1 cellular context compared by ENCODE assay signal in the genomic region with DNA sequence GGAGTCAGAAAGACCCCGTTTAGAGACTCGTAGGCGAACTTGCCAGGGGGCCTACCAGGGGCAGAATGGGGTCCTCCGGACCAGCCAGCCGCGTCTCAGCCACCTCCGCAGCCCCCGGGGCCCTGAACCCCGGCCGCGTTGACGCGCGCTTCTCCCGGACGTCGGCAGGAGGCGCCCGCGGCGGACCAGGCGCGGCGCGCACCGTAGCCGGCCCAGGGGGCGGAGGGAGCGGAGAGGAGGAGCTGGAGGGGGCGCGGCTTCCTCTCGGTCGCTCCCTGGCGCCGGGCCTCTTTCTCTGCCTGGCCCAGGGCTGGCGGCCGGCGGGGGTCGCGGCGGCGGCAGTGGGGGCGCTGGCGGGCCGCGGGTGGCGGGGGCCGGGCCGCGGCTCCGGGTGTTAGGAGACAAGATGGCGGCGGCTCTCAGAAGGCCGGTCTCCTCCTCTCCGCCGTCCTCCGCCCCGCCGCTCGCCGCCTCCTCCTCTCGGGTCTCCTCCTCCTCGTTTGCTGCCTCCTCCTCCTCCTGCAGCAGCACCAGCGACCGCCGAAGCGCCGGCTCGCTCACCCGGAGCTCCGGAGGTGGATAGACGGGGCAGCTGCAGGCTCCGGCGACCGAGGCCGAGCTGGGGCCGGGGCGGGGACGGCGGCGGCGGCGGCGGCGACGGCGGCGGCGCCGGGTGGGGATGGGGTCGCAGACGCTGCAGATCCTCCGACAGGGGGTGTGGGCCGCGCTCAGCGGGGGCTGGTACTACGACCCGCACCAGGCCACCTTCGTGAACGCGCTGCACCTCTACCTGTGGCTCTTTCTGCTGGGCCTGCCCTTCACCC.
TF ChIP-seq lines count a peak whose summit lies in the region.

A gene (plus strand): TSS at position 288 of the 824 bp plus-strand sequence. CDS start 392 bp downstream, at position 680.

TF ChIP-seq in HepG2, 621 proteins besides CTCF, POLR2A, EP300 and RAD21 (continued from another document and continues in another):
- TF ChIP-seq RORA (CRISPR knock-in tag; IDR thresholded peaks at IDR 0.05) (no peak), ZFP62 (CRISPR knock-in tag; IDR thresholded peaks at IDR 0.05) (no peak), ZNF331 (CRISPR knock-in tag; IDR thresholded peaks at IDR 0.05) (no peak), ZNF557 (CRISPR knock-in tag; IDR thresholded peaks at IDR 0.05) (no peak), SIX4 (CRISPR knock-in tag; IDR thresholded peaks at IDR 0.05) (no peak), ZNF780A (CRISPR knock-in tag; IDR thresholded peaks at IDR 0.05) (no peak), ZNF563 (CRISPR knock-in tag; IDR thresholded peaks at IDR 0.05) (no peak), GTF3A (CRISPR knock-in tag; conservative IDR thresholded peaks at IDR 0.05) (no peak), DNMT1 (CRISPR knock-in tag; IDR thresholded peaks at IDR 0.05) (no peak), POLR2AphosphoS5 (IDR thresholded peaks at IDR 0.05; ENCODE audit: low read depth, low read length) (no peak), NFE2L1 (CRISPR knock-in tag; IDR thresholded peaks at IDR 0.05; ENCODE audit: borderline replicate concordance) (no peak), ZNF333 (CRISPR knock-in tag; IDR thresholded peaks at IDR 0.05; ENCODE audit: borderline replicate concordance) (no peak), ZNF34 (CRISPR knock-in tag; IDR thresholded peaks at IDR 0.05; ENCODE audit: borderline replicate concordance) (no peak), HNRNPH1 (optimal IDR thresholded peaks at IDR 0.05; ENCODE audit: low read depth, low read length) (no peak), ZIK1 (CRISPR knock-in tag; IDR thresholded peaks at IDR 0.05; ENCODE audit: borderline replicate concordance, low read depth) (no peak), KLF16 (CRISPR knock-in tag; IDR thresholded peaks at IDR 0.05) (peak in 1 of 2 experiments; percentile 61; a peak in 1 of 4 replicates), SAFB2 (CRISPR knock-in tag; IDR thresholded peaks at IDR 0.05; ENCODE audit: borderline replicate concordance, low read depth) (no peak), U2AF2 (IDR thresholded peaks at IDR 0.05; ENCODE audit: low read depth, low read length) (no peak), RFXANK (CRISPR knock-in tag; IDR thresholded peaks at IDR 0.05) (no peak), PCBP2 (optimal IDR thresholded peaks at IDR 0.05; ENCODE audit: low read depth, low read length, poor library complexity, severe bottlenecking) (no peak), SMAD9 (CRISPR knock-in tag; IDR thresholded peaks at IDR 0.05) (0 out of 2 replicates have a peak, but pooled peaks have one; percentile 60), MLLT10 (CRISPR knock-in tag; IDR thresholded peaks at IDR 0.05) (no peak), KDM4B (CRISPR knock-in tag; IDR thresholded peaks at IDR 0.05) (0 out of 2 replicates have a peak, but pooled peaks have one; percentile 26), ONECUT2 (CRISPR knock-in tag; IDR thresholded peaks at IDR 0.05) (no peak), ZNF766 (CRISPR knock-in tag; IDR thresholded peaks at IDR 0.05; ENCODE audit: borderline replicate concordance) (no peak), ZSCAN12 (CRISPR knock-in tag; IDR thresholded peaks at IDR 0.05) (no peak), FOXC1 (CRISPR knock-in tag; IDR thresholded peaks at IDR 0.05; ENCODE audit: borderline replicate concordance) (0 out of 2 replicates have a peak, but pooled peaks have one; percentile 24), ZNF225 (CRISPR knock-in tag; IDR thresholded peaks at IDR 0.05) (no peak), ZNF567 (CRISPR knock-in tag; IDR thresholded peaks at IDR 0.05; ENCODE audit: borderline replicate concordance) (no peak), SMYD3 (CRISPR knock-in tag; IDR thresholded peaks at IDR 0.05) (no peak), ZNF546 (CRISPR knock-in tag; conservative IDR thresholded peaks at IDR 0.05) (no peak), RFXAP (CRISPR knock-in tag; IDR thresholded peaks at IDR 0.05; ENCODE audit: borderline replicate concordance) (no peak), NFKB2 (CRISPR knock-in tag; IDR thresholded peaks at IDR 0.05; ENCODE audit: borderline replicate concordance) (peak; percentile 61; the same call in 1 of the 2 replicates)
- TF ChIP-seq, protein P1, sequence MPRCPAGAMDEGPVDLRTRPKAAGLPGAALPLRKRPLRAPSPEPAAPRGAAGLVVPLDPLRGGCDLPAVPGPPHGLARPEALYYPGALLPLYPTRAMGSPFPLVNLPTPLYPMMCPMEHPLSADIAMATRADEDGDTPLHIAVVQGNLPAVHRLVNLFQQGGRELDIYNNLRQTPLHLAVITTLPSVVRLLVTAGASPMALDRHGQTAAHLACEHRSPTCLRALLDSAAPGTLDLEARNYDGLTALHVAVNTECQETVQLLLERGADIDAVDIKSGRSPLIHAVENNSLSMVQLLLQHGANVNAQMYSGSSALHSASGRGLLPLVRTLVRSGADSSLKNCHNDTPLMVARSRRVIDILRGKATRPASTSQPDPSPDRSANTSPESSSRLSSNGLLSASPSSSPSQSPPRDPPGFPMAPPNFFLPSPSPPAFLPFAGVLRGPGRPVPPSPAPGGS (CRISPR knock-in tag; IDR thresholded peaks at IDR 0.05): 0 out of 2 replicates have a peak, but pooled peaks have one; percentile 34
- TF ChIP-seq, protein P2, sequence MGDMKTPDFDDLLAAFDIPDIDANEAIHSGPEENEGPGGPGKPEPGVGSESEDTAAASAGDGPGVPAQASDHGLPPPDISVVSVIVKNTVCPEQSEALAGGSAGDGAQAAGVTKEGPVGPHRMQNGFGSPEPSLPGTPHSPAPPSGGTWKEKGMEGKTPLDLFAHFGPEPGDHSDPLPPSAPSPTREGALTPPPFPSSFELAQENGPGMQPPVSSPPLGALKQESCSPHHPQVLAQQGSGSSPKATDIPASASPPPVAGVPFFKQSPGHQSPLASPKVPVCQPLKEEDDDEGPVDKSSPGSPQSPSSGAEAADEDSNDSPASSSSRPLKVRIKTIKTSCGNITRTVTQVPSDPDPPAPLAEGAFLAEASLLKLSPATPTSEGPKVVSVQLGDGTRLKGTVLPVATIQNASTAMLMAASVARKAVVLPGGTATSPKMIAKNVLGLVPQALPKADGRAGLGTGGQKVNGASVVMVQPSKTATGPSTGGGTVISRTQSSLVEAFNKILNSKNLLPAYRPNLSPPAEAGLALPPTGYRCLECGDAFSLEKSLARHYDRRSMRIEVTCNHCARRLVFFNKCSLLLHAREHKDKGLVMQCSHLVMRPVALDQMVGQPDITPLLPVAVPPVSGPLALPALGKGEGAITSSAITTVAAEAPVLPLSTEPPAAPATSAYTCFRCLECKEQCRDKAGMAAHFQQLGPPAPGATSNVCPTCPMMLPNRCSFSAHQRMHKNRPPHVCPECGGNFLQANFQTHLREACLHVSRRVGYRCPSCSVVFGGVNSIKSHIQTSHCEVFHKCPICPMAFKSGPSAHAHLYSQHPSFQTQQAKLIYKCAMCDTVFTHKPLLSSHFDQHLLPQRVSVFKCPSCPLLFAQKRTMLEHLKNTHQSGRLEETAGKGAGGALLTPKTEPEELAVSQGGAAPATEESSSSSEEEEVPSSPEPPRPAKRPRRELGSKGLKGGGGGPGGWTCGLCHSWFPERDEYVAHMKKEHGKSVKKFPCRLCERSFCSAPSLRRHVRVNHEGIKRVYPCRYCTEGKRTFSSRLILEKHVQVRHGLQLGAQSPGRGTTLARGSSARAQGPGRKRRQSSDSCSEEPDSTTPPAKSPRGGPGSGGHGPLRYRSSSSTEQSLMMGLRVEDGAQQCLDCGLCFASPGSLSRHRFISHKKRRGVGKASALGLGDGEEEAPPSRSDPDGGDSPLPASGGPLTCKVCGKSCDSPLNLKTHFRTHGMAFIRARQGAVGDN (CRISPR knock-in tag; IDR thresholded peaks at IDR 0.05): peak; percentile 64
- TF ChIP-seq, protein P3, sequence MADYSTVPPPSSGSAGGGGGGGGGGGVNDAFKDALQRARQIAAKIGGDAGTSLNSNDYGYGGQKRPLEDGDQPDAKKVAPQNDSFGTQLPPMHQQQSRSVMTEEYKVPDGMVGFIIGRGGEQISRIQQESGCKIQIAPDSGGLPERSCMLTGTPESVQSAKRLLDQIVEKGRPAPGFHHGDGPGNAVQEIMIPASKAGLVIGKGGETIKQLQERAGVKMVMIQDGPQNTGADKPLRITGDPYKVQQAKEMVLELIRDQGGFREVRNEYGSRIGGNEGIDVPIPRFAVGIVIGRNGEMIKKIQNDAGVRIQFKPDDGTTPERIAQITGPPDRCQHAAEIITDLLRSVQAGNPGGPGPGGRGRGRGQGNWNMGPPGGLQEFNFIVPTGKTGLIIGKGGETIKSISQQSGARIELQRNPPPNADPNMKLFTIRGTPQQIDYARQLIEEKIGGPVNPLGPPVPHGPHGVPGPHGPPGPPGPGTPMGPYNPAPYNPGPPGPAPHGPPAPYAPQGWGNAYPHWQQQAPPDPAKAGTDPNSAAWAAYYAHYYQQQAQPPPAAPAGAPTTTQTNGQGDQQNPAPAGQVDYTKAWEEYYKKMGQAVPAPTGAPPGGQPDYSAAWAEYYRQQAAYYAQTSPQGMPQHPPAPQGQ (CRISPR knock-in tag; IDR thresholded peaks at IDR 0.05; ENCODE audit: borderline replicate concordance): no peak
- TF ChIP-seq, protein P4, sequence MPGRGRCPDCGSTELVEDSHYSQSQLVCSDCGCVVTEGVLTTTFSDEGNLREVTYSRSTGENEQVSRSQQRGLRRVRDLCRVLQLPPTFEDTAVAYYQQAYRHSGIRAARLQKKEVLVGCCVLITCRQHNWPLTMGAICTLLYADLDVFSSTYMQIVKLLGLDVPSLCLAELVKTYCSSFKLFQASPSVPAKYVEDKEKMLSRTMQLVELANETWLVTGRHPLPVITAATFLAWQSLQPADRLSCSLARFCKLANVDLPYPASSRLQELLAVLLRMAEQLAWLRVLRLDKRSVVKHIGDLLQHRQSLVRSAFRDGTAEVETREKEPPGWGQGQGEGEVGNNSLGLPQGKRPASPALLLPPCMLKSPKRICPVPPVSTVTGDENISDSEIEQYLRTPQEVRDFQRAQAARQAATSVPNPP (CRISPR knock-in tag; IDR thresholded peaks at IDR 0.05): no peak
- TF ChIP-seq, protein P5, sequence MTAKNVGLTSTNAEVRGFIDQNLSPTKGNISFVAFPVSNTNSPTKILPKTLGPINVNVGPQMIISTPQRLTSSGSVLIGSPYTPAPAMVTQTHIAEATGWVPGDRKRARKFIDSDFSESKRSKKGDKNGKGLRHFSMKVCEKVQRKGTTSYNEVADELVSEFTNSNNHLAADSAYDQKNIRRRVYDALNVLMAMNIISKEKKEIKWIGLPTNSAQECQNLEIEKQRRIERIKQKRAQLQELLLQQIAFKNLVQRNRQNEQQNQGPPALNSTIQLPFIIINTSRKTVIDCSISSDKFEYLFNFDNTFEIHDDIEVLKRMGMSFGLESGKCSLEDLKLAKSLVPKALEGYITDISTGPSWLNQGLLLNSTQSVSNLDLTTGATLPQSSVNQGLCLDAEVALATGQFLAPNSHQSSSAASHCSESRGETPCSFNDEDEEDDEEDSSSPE (CRISPR knock-in tag; IDR thresholded peaks at IDR 0.05): no peak; the same call in 1 of the 2 replicates
- TF ChIP-seq, protein P6, sequence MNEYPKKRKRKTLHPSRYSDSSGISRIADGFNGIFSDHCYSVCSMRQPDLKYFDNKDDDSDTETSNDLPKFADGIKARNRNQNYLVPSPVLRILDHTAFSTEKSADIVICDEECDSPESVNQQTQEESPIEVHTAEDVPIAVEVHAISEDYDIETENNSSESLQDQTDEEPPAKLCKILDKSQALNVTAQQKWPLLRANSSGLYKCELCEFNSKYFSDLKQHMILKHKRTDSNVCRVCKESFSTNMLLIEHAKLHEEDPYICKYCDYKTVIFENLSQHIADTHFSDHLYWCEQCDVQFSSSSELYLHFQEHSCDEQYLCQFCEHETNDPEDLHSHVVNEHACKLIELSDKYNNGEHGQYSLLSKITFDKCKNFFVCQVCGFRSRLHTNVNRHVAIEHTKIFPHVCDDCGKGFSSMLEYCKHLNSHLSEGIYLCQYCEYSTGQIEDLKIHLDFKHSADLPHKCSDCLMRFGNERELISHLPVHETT (CRISPR knock-in tag; conservative IDR thresholded peaks at IDR 0.05): no peak
- TF ChIP-seq, protein P7, sequence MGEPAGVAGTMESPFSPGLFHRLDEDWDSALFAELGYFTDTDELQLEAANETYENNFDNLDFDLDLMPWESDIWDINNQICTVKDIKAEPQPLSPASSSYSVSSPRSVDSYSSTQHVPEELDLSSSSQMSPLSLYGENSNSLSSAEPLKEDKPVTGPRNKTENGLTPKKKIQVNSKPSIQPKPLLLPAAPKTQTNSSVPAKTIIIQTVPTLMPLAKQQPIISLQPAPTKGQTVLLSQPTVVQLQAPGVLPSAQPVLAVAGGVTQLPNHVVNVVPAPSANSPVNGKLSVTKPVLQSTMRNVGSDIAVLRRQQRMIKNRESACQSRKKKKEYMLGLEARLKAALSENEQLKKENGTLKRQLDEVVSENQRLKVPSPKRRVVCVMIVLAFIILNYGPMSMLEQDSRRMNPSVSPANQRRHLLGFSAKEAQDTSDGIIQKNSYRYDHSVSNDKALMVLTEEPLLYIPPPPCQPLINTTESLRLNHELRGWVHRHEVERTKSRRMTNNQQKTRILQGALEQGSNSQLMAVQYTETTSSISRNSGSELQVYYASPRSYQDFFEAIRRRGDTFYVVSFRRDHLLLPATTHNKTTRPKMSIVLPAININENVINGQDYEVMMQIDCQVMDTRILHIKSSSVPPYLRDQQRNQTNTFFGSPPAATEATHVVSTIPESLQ (CRISPR knock-in tag; conservative IDR thresholded peaks at IDR 0.05): no peak
- TF ChIP-seq, protein P8, sequence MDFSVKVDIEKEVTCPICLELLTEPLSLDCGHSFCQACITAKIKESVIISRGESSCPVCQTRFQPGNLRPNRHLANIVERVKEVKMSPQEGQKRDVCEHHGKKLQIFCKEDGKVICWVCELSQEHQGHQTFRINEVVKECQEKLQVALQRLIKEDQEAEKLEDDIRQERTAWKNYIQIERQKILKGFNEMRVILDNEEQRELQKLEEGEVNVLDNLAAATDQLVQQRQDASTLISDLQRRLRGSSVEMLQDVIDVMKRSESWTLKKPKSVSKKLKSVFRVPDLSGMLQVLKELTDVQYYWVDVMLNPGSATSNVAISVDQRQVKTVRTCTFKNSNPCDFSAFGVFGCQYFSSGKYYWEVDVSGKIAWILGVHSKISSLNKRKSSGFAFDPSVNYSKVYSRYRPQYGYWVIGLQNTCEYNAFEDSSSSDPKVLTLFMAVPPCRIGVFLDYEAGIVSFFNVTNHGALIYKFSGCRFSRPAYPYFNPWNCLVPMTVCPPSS (IDR thresholded peaks at IDR 0.05): no peak
- TF ChIP-seq, protein P9, sequence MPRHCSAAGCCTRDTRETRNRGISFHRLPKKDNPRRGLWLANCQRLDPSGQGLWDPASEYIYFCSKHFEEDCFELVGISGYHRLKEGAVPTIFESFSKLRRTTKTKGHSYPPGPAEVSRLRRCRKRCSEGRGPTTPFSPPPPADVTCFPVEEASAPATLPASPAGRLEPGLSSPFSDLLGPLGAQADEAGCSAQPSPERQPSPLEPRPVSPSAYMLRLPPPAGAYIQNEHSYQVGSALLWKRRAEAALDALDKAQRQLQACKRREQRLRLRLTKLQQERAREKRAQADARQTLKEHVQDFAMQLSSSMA (CRISPR knock-in tag; IDR thresholded peaks at IDR 0.05): no peak
